Comparison of ENCODE assay signal across 11 cellular contexts in genomic region chr11:58626915-58627483, GRCh38. TPM values are rescaled to one million over a fixed set of nuclear protein-coding genes. Genes with fewer than 3 reads are reported as not detected.
A peak's percentile ranks its signal among the peaks of the same experiment; 100 is the strongest.
DNase-seq lines count a peak whose midpoint lies in the region; TF ChIP-seq lines count a peak whose summit lies in the region.
"Had no signal": no experiment of that assay in that cellular context is flagged by ENCODE, and none has a peak within 500 bp of the region (broad histone marks: within the 10 kb centered on the region; RNA-seq: fewer than 3 reads in every experiment).

No MANE protein-coding gene starts in this region.

- no TSS peak for BruUV-seq in A673 (replicated peaks; lab: Mats Ljungman, UMichigan)

- H3K9me3 ChIP-seq in A673 (ENCODE audit: low read depth, low read length, poor library complexity, severe bottlenecking), result no peaks in the 10 kb centered on the region
- no peaks in the 10 kb centered on the region for H3K9me3 ChIP-seq in adipocyte (ENCODE audit: control insufficient read depth, low read length)

- DNase-seq in A673 (ENCODE audit: low spot score) (peak; percentile 13), HFFc6 (no peak), adipocyte (ENCODE audit: low read depth) (no peak), medulla oblongata (ENCODE audit: extremely low spot score) (peak; percentile 21), HCEC 1CT (no peak), epidermal melanocyte (ENCODE audit: insufficient read length, low spot score) (no peak), NCI-H524 treated with DMSO at 0.1 percent for 48 hours (lab: John Stamatoyannopoulos, UW) (no peak), NCI-H748 treated with DMSO at 0.1 percent for 48 hours (lab: John Stamatoyannopoulos, UW) (no peak)
- DNase-seq: naive B cell, NCI-H2029 treated with DMSO at 0.1 percent for 48 hours, T-helper 9 cell had no signal

- no peak overlapping the region for H3K27ac ChIP-seq in A673 (ENCODE audit: low read depth, low read length, poor library complexity, severe bottlenecking)

- H3K27me3 ChIP-seq in A673 (replicated peaks; ENCODE audit: insufficient read depth, low read depth, low read length, poor library complexity) (no peaks in the 10 kb centered on the region), adipocyte (replicated peaks; ENCODE audit: control insufficient read depth, insufficient read depth, low read length) (no peaks in the 10 kb centered on the region)

- H3K9me3 Mint-ChIP-seq in HFFc6, result no peaks in the 10 kb centered on the region; the same call in 1 of the 2 replicates
- H3K9me3 Mint-ChIP-seq: naive B cell had no signal

- H3K9ac ChIP-seq in adipocyte (ENCODE audit: low read length), result peak overlapping the region; percentile 71

- H3K4me3 Mint-ChIP-seq in HFFc6, result peak overlapping the region; percentile 75

- H3K27me3 Mint-ChIP-seq in HFFc6 (ENCODE audit: insufficient read depth), result no peaks in the 10 kb centered on the region
- H3K27me3 Mint-ChIP-seq: naive B cell had no signal

- CTCF ChIA-PET in A673 (lab: Charles Lee), result no interaction called here

- H3K4me1 ChIP-seq in A673 (ENCODE audit: insufficient read depth, low read length, poor library complexity, severe bottlenecking), result no peaks in the 10 kb centered on the region
- peaks cover 44% of the 10 kb centered on the region for H3K4me1 ChIP-seq in adipocyte (ENCODE audit: control insufficient read depth, insufficient read depth, low read length)

- POLR2A ChIA-PET in A673 (lab: Charles Lee; ENCODE audit: low non-redundant PET), result no interaction called here

- TF ChIP-seq CTCF in A673 (conservative IDR thresholded peaks at IDR 0.05; ENCODE audit: low read depth, low read length), result no peak
- no peak for TF ChIP-seq CTCF in HFFc6 (IDR thresholded peaks at IDR 0.05)

- H3K4me3 ChIP-seq in A673 (ENCODE audit: low read depth, low read length, poor library complexity, severe bottlenecking) (no peak overlapping the region), adipocyte (ENCODE audit: low read length) (peak overlapping the region; percentile 52)

- H3K4me1 Mint-ChIP-seq in HFFc6 (ENCODE audit: low read depth), result peaks cover 81% of the 10 kb centered on the region

- peaks cover 33% of the 10 kb centered on the region for H3K36me3 ChIP-seq in A673 (ENCODE audit: insufficient read depth, low read length, poor library complexity, severe bottlenecking)
- H3K36me3 ChIP-seq in adipocyte (ENCODE audit: control insufficient read depth, insufficient read depth, low read length, severe bottlenecking), result peaks cover 36% of the 10 kb centered on the region

- intact Hi-C loops in A673 (cut with micrococcal nuclease; ENCODE audit: unreplicated experiment), result no loop called here

- H3K27ac Mint-ChIP-seq in HFFc6, result peak overlapping the region; percentile 88

- peaks cover 41% of the 10 kb centered on the region for H3K36me3 Mint-ChIP-seq in HFFc6 (ENCODE audit: low read depth)

RNA-seq across cellular contexts. Expression of gene CNTF, which starts 4.5 kb away (rescaled TPM):
- total RNA-seq in A673 (2021), result 5.1 and 5.5 TPM in 2 replicates
- total RNA-seq in HFFc6 (2021; fragmentation: NEBNext Ultra II Directional; extraction: Animal tissue kit (Norgen Biotek cat#: 25700)), result 1 to 10 TPM in 4 of 6 experiments, under 1 TPM in 2; 0.91 to 1.7 (median 1.2) TPM

RNA-seq across cellular contexts. Expression of gene ZFP91, which starts 48.1 kb away (rescaled TPM):
- total RNA-seq in A673 (2021), result 73.2 and 74.3 TPM in 2 replicates
- total RNA-seq in HFFc6 (2021; fragmentation: NEBNext Ultra II Directional; extraction: Animal tissue kit (Norgen Biotek cat#: 25700)), result 10 to 100 TPM; 51.9 to 69.1 (median 59.4) TPM

RNA-seq across cellular contexts. Expression of gene LPXN, which starts 51.3 kb away (rescaled TPM):
- 3.3 and 3.8 TPM in 2 replicates for total RNA-seq in A673 (2021)
- 100 to 1,000 TPM in 4 of 6 experiments, 10 to 100 TPM in 2; 51.0 to 154 (median 119) TPM for total RNA-seq in HFFc6 (2021; fragmentation: NEBNext Ultra II Directional; extraction: Animal tissue kit (Norgen Biotek cat#: 25700))

Comparison
In these comparisons a context has a peak if more than half of its experiments do, and no peak if none do; other contexts are left out.
1. DNase-seq: peak in A673 (single experiment) and medulla oblongata (single experiment); none in HFFc6 (single experiment), adipocyte (single experiment), HCEC 1CT (single experiment), epidermal melanocyte (single experiment), NCI-H524 treated with DMSO at 0.1 percent for 48 hours (single experiment) and NCI-H748 treated with DMSO at 0.1 percent for 48 hours (single experiment).
2. RNA of gene LPXN, which starts 51.3 kb away (total RNA-seq): 51.0 to 154 TPM in HFFc6; 3.3 to 3.8 TPM in A673; every median in the first group is over 10 times any median in the second.